In genomic region chr19:49676690-49677231, GRCh38 we compare ENCODE assay signal across 8 cellular contexts.
A peak's percentile ranks its signal among the peaks of the same experiment; 100 is the strongest.
DNase-seq lines count a peak whose midpoint lies in the region; ATAC-seq, FAIRE-seq and TF ChIP-seq lines count a peak whose summit lies in the region.

No MANE protein-coding gene starts in this region.

- ATAC-seq in HG03457 (IDR thresholded peaks at IDR 0.05; ENCODE audit: unreplicated experiment), result peak; percentile 59

- peak overlapping the region; percentile 99 for H3K4me3 ChIP-seq in AG10803 (ENCODE audit: low read length)

- no peak for TF ChIP-seq CTCF in AG10803 (conservative IDR thresholded peaks at IDR 0.05; ENCODE audit: low read length)

- peak; percentile 97 for FAIRE-seq in colon (lab: Jason Lieb, UNC)

- DNase-seq in AG10803 (ENCODE audit: low read depth), result peak; percentile 100
- DNase-seq in GM19240 (ENCODE audit: insufficient read length, low spot score), result peak; percentile 91
- peak; percentile 100 for DNase-seq in NCI-H524 (lab: John Stamatoyannopoulos, UW)
- DNase-seq in activated CD4-positive, alpha-beta T cell treated with anti-CD3 and anti-CD28 coated beads for 48 hours, result peak; percentile 99
- peak; percentile 100 for DNase-seq in kidney tubule cell (ENCODE audit: low spot score)
- DNase-seq in stimulated activated CD4-positive, alpha-beta T cell treated with anti-CD3 and anti-CD28 coated beads, Interleukin-1b, Interleukin-23, amount 100 ng/mL, for 1 hour (ENCODE audit: low read depth in 2 of 2), result peak; percentile 94 to 96

Comparison
In these comparisons a context has a peak if more than half of its experiments do, and no peak if none do; other contexts are left out.
1. Peak in every context shown above with its lines: DNase-seq, ATAC-seq and H3K4me3 ChIP-seq.